Comparison of ENCODE assay signal across 1 cellular context in the genomic region with DNA sequence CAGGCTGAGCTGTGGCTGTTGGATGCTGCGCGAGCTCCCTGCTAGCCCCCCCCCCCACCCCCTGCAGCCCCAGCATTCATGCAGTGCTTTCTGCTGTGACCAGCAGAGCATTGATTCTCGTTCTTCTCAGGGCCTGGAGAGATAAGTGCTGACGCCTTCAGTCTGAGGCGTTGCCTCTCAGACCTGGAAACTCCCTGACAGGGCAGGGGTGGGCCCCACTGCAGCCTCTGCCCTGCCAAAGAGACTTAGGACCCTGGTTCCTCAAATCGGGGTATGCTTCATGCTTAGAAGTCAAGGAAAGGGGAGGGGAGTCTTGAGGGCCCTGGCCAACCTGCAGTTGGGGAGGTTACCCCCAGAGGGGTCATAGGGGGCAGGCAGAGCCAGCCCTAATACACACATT.
TF ChIP-seq lines count a peak whose summit lies in the region.

No MANE protein-coding gene starts in this region.

TF ChIP-seq in K562, 482 proteins besides CTCF, POLR2A, EP300 and RAD21:
- TF ChIP-seq CHD7 (IDR thresholded peaks at IDR 0.05; ENCODE audit: low read depth, low read length) = no peak
- no peak for TF ChIP-seq XRCC3 (IDR thresholded peaks at IDR 0.05)
- TF ChIP-seq PHF20 (IDR thresholded peaks at IDR 0.05; ENCODE audit: partially characterized antibody) = no peak
- TF ChIP-seq HDAC3 (IDR thresholded peaks at IDR 0.05; ENCODE audit: borderline replicate concordance, partially characterized antibody) = no peak
- no peak for TF ChIP-seq JUNB (CRISPR knock-in tag; conservative IDR thresholded peaks at IDR 0.05)
